27 cellular contexts compared by ENCODE assay signal in genomic region chr12:100476013-100476751, GRCh38. TPM values are rescaled to one million over a fixed set of nuclear protein-coding genes. Genes with fewer than 3 reads are reported as not detected.
"Had no signal": no experiment of that assay in that cellular context is flagged by ENCODE, and none has a peak within 500 bp of the region (broad histone marks: within the 10 kb centered on the region; RNA-seq: fewer than 3 reads in every experiment).

No MANE protein-coding gene starts in this region.

- H3K4me3 ChIP-seq: gastrocnemius medialis, left lung, lower lobe of right lung, ovary, right atrium auricular region, skin epidermis, spleen, testis, tibial nerve, upper lobe of left lung had no signal

- H3K9me3 ChIP-seq: gastrocnemius medialis, left lung, lower lobe of right lung, ovary, right atrium auricular region, spleen, testis, tibial nerve, upper lobe of left lung had no signal

- H3K36me3 Mint-ChIP-seq: natural killer cell; stimulated activated memory B cell treated with anti-CD40 and anti-IgM and Interleukin-4, amounts not matched to agents 10 μg/mL and 1 μg/mL and 100 μg/mL, for 72 hours had no signal

- H3K9me3 Mint-ChIP-seq: natural killer cell; stimulated activated memory B cell treated with anti-CD40 and anti-IgM and Interleukin-4, amounts not matched to agents 10 μg/mL and 1 μg/mL and 100 μg/mL, for 72 hours had no signal

- DNase-seq: cerebellar nuclear complex; cortex of kidney; foreskin fibroblast; gastrocnemius medialis; head of caudate nucleus; kidney; left lung; lower lobe of right lung; natural killer cell; occipital lobe; ovary; spleen; stimulated activated CD4-positive, alpha-beta T cell treated with anti-CD3 and anti-CD28 coated beads, Interleukin-4, amount 100 ng/mL, for 4 hours; stimulated activated naive CD8-positive, alpha-beta T cell treated with anti-CD3 and anti-CD28 coated beads, Interleukin-15, Interleukin-2, amounts not matched to agents 100 U/mL and 50 U/mL, for 24 hours; substantia nigra; testis; upper lobe of left lung had no signal

- H3K27ac Mint-ChIP-seq: natural killer cell; stimulated activated memory B cell treated with anti-CD40 and anti-IgM and Interleukin-4, amounts not matched to agents 10 μg/mL and 1 μg/mL and 100 μg/mL, for 72 hours had no signal

- H3K36me3 ChIP-seq: gastrocnemius medialis, left lung, lower lobe of right lung, ovary, right atrium auricular region, spleen, tibial nerve, upper lobe of left lung had no signal

- H3K27me3 Mint-ChIP-seq: stimulated activated memory B cell treated with anti-CD40 and anti-IgM and Interleukin-4, amounts not matched to agents 10 μg/mL and 1 μg/mL and 100 μg/mL, for 72 hours had no signal

- FAIRE-seq: kidney, urothelium cell line had no signal

- H3K4me1 ChIP-seq: gastrocnemius medialis, left lung, lower lobe of right lung, right atrium auricular region, spleen, testis, tibial nerve, upper lobe of left lung had no signal

- H3K4me3 Mint-ChIP-seq: natural killer cell; stimulated activated memory B cell treated with anti-CD40 and anti-IgM and Interleukin-4, amounts not matched to agents 10 μg/mL and 1 μg/mL and 100 μg/mL, for 72 hours had no signal

- H3K27me3 ChIP-seq: gastrocnemius medialis, left lung, ovary, right atrium auricular region, spleen, testis, tibial nerve, upper lobe of left lung had no signal

- H3K27ac ChIP-seq: epithelial cell of prostate, gastrocnemius medialis, left lung, lower lobe of right lung, right atrium auricular region, skin epidermis, spleen, testis, tibial nerve, upper lobe of left lung had no signal

- ATAC-seq: esophagus mucosa; gastrocnemius medialis; left lung; lower lobe of right lung; natural killer cell; stimulated activated memory B cell treated with anti-CD40 and anti-IgM and Interleukin-4, amounts not matched to agents 10 μg/mL and 1 μg/mL and 100 μg/mL, for 72 hours; stimulated activated naive CD8-positive, alpha-beta T cell treated with anti-CD3 and anti-CD28 coated beads, Interleukin-15, Interleukin-2, amounts not matched to agents 100 U/mL and 50 U/mL, for 24 hours had no signal

- H3K4me1 Mint-ChIP-seq: natural killer cell; stimulated activated memory B cell treated with anti-CD40 and anti-IgM and Interleukin-4, amounts not matched to agents 10 μg/mL and 1 μg/mL and 100 μg/mL, for 72 hours had no signal

RNA-seq across cellular contexts. Expression of gene NR1H4, which starts 2.5 kb away (rescaled TPM):
- total RNA-seq: dermis microvascular lymphatic vessel endothelial cell, esophagus mucosa, glomerular endothelial cell, left lung, lower lobe of right lung, natural killer cell, occipital lobe, right atrium auricular region, tibial nerve had no signal
- polyA plus RNA-seq: neural cell had no signal
